ENCODE assay signal across 19 cellular contexts in genomic region chr15:56174649-56175048, GRCh38.
DNase-seq lines count a peak whose midpoint lies in the region; ATAC-seq and TF ChIP-seq lines count a peak whose summit lies in the region.
"Had no signal": no experiment of that assay in that cellular context is flagged by ENCODE, and none has a peak within 500 bp of the region (broad histone marks: within the 10 kb centered on the region; RNA-seq: fewer than 3 reads in every experiment).

No MANE protein-coding gene starts in this region.

- no peak overlapping the region for H3K27ac ChIP-seq in CD8-positive, alpha-beta T cell (ENCODE audit: low read depth, low read length)
- H3K27ac ChIP-seq: A549; BLaER1 treated with 17β-estradiol and CSF1 and Interleukin-3, amounts not matched to agents 10 nM and 100 nM had no signal

- no peak overlapping the region for H3K4me3 ChIP-seq in CD8-positive, alpha-beta T cell (ENCODE audit: low read depth, low read length)
- H3K4me3 ChIP-seq: A549; BLaER1 treated with 17β-estradiol and CSF1 and Interleukin-3, amounts not matched to agents 10 nM and 100 nM had no signal

- no peak for DNase-seq in activated CD4-positive, alpha-beta memory T cell treated with anti-CD3 and anti-CD28 coated beads, Interleukin-2, amount 10 ng/mL, durations not matched to agents 7 days and 5 days
- DNase-seq in activated CD4-positive, alpha-beta memory T cell treated with anti-CD3 and anti-CD28 coated beads for 36 hours, result no peak
- no peak for DNase-seq in CD8-positive, alpha-beta T cell
- DNase-seq in dermis blood vessel endothelial cell (peak; percentile 79), pulmonary artery endothelial cell (ENCODE audit: low read depth, low spot score) (peak; percentile 20), 8988T (no peak), NCI-H1436 treated with DMSO at 0.1 percent for 48 hours (lab: John Stamatoyannopoulos, UW) (no peak)
- DNase-seq in activated T-helper 2 cell treated with anti-CD3 and anti-CD28 coated beads, Interferon-gamma antibody, Interleukin-2, Interleukin-4, amounts not matched to agents 10 μg/mL and 5 μg/mL and 100 μg/mL, durations not matched to agents 14 hours and 24 hours and 36 hours (ENCODE audit: low spot score), result no peak
- DNase-seq: Caco-2, DMS153, H9, KBM-7, NCI-H1417 treated with DMSO at 0.1 percent for 48 hours, NCI-H2029 treated with DMSO at 0.1 percent for 48 hours, NCI-H2171 treated with DMSO at 0.1 percent for 48 hours, NCI-H748 treated with DMSO at 0.1 percent for 48 hours, RPMI8226 had no signal

- no peaks in the 10 kb centered on the region for H3K9me3 ChIP-seq in CD8-positive, alpha-beta T cell (ENCODE audit: low read length)
- H3K9me3 ChIP-seq: A549, Caco-2 had no signal

- POLR2A ChIA-PET in activated CD4-positive, alpha-beta memory T cell treated with anti-CD3 and anti-CD28 coated beads, Interleukin-2, amount 10 ng/mL, durations not matched to agents 7 days and 5 days (lab: Charles Lee), result no interaction called here
- POLR2A ChIA-PET in activated CD4-positive, alpha-beta memory T cell treated with anti-CD3 and anti-CD28 coated beads for 36 hours (lab: Charles Lee), result interaction anchor here (0.6 kb wide), 1 partner anchor 29 kb away, joined by 3 read pairs; no protein-coding TSS in a partner anchor
- POLR2A ChIA-PET in CD8-positive, alpha-beta T cell (lab: Charles Lee), result no interaction called here

- peaks cover 54% of the 10 kb centered on the region for H3K36me3 Mint-ChIP-seq in activated CD4-positive, alpha-beta memory T cell treated with anti-CD3 and anti-CD28 coated beads, Interleukin-2, amount 10 ng/mL, durations not matched to agents 7 days and 5 days (ENCODE audit: low read depth)
- H3K36me3 Mint-ChIP-seq in activated CD4-positive, alpha-beta memory T cell treated with anti-CD3 and anti-CD28 coated beads for 36 hours, result peaks cover 42% of the 10 kb centered on the region
- H3K36me3 Mint-ChIP-seq in CD8-positive, alpha-beta T cell, result peaks cover 55% of the 10 kb centered on the region
- H3K36me3 Mint-ChIP-seq in activated T-helper 2 cell treated with anti-CD3 and anti-CD28 coated beads, Interferon-gamma antibody, Interleukin-2, Interleukin-4, amounts not matched to agents 10 μg/mL and 5 μg/mL and 100 μg/mL, durations not matched to agents 14 hours and 24 hours and 36 hours (ENCODE audit: low read depth), result peaks cover 67% of the 10 kb centered on the region

- no peak for TF ChIP-seq CTCF in CD8-positive, alpha-beta T cell (IDR thresholded peaks at IDR 0.05)

- no peaks in the 10 kb centered on the region for H3K27me3 ChIP-seq in CD8-positive, alpha-beta T cell (ENCODE audit: insufficient read depth, low read length)
- H3K27me3 ChIP-seq: BLaER1 treated with 17β-estradiol and CSF1 and Interleukin-3, amounts not matched to agents 10 nM and 100 nM had no signal

- H3K4me1 Mint-ChIP-seq in activated CD4-positive, alpha-beta memory T cell treated with anti-CD3 and anti-CD28 coated beads, Interleukin-2, amount 10 ng/mL, durations not matched to agents 7 days and 5 days, result peaks cover 28% of the 10 kb centered on the region
- H3K4me1 Mint-ChIP-seq in activated CD4-positive, alpha-beta memory T cell treated with anti-CD3 and anti-CD28 coated beads for 36 hours (ENCODE audit: low read depth), result peaks cover 39% of the 10 kb centered on the region
- peaks cover 49% of the 10 kb centered on the region for H3K4me1 Mint-ChIP-seq in CD8-positive, alpha-beta T cell (ENCODE audit: low read depth)
- peaks cover 41% of the 10 kb centered on the region for H3K4me1 Mint-ChIP-seq in activated T-helper 2 cell treated with anti-CD3 and anti-CD28 coated beads, Interferon-gamma antibody, Interleukin-2, Interleukin-4, amounts not matched to agents 10 μg/mL and 5 μg/mL and 100 μg/mL, durations not matched to agents 14 hours and 24 hours and 36 hours (ENCODE audit: low read depth)
- H3K4me1 Mint-ChIP-seq: H9 had no signal

- no peaks in the 10 kb centered on the region for H3K27me3 Mint-ChIP-seq in activated CD4-positive, alpha-beta memory T cell treated with anti-CD3 and anti-CD28 coated beads, Interleukin-2, amount 10 ng/mL, durations not matched to agents 7 days and 5 days
- no peaks in the 10 kb centered on the region for H3K27me3 Mint-ChIP-seq in activated CD4-positive, alpha-beta memory T cell treated with anti-CD3 and anti-CD28 coated beads for 36 hours
- no peaks in the 10 kb centered on the region for H3K27me3 Mint-ChIP-seq in CD8-positive, alpha-beta T cell (ENCODE audit: low read depth)
- H3K27me3 Mint-ChIP-seq in activated T-helper 2 cell treated with anti-CD3 and anti-CD28 coated beads, Interferon-gamma antibody, Interleukin-2, Interleukin-4, amounts not matched to agents 10 μg/mL and 5 μg/mL and 100 μg/mL, durations not matched to agents 14 hours and 24 hours and 36 hours (ENCODE audit: low read depth), result no peaks in the 10 kb centered on the region

- intact Hi-C loops in activated CD4-positive, alpha-beta memory T cell treated with anti-CD3 and anti-CD28 coated beads for 36 hours (cut with micrococcal nuclease), result no loop called here
- intact Hi-C loops in CD8-positive, alpha-beta T cell (cut with DNase I, micrococcal nuclease), result no loop called here
- intact Hi-C loops in activated T-helper 2 cell treated with anti-CD3 and anti-CD28 coated beads, Interferon-gamma antibody, Interleukin-2, Interleukin-4, amounts not matched to agents 10 μg/mL and 5 μg/mL and 100 μg/mL, durations not matched to agents 14 hours and 24 hours and 36 hours (cut with micrococcal nuclease), result no loop called here

- H3K4me1 ChIP-seq in CD8-positive, alpha-beta T cell (ENCODE audit: insufficient read depth, low read length), result no peaks in the 10 kb centered on the region
- H3K4me1 ChIP-seq: Caco-2 had no signal

- CTCF ChIA-PET in activated CD4-positive, alpha-beta memory T cell treated with anti-CD3 and anti-CD28 coated beads, Interleukin-2, amount 10 ng/mL, durations not matched to agents 7 days and 5 days (lab: Charles Lee), result interaction anchor here (0.9 to 1.2 kb wide), 2 partner anchors 8 to 70 kb away, joined by 3 to 4 read pairs; no protein-coding TSS in a partner anchor
- CTCF ChIA-PET in activated CD4-positive, alpha-beta memory T cell treated with anti-CD3 and anti-CD28 coated beads for 36 hours (lab: Charles Lee), result interaction anchor here (0.8 kb wide), 1 partner anchor 70 kb away, joined by 3 read pairs; no protein-coding TSS in a partner anchor
- CTCF ChIA-PET in CD8-positive, alpha-beta T cell (lab: Charles Lee), result interaction anchor here (0.7 kb wide), 1 partner anchor 71 kb away, joined by 3 read pairs; no protein-coding TSS in a partner anchor

- H3K27ac Mint-ChIP-seq in activated CD4-positive, alpha-beta memory T cell treated with anti-CD3 and anti-CD28 coated beads, Interleukin-2, amount 10 ng/mL, durations not matched to agents 7 days and 5 days, result peak overlapping the region; percentile 17
- no peak overlapping the region for H3K27ac Mint-ChIP-seq in activated CD4-positive, alpha-beta memory T cell treated with anti-CD3 and anti-CD28 coated beads for 36 hours
- no peak overlapping the region for H3K27ac Mint-ChIP-seq in CD8-positive, alpha-beta T cell
- H3K27ac Mint-ChIP-seq in activated T-helper 2 cell treated with anti-CD3 and anti-CD28 coated beads, Interferon-gamma antibody, Interleukin-2, Interleukin-4, amounts not matched to agents 10 μg/mL and 5 μg/mL and 100 μg/mL, durations not matched to agents 14 hours and 24 hours and 36 hours, result no peak overlapping the region

- peaks cover 10% of the 10 kb centered on the region for H3K9me3 Mint-ChIP-seq in activated CD4-positive, alpha-beta memory T cell treated with anti-CD3 and anti-CD28 coated beads, Interleukin-2, amount 10 ng/mL, durations not matched to agents 7 days and 5 days
- peaks cover 9% of the 10 kb centered on the region for H3K9me3 Mint-ChIP-seq in activated CD4-positive, alpha-beta memory T cell treated with anti-CD3 and anti-CD28 coated beads for 36 hours
- no peaks in the 10 kb centered on the region for H3K9me3 Mint-ChIP-seq in CD8-positive, alpha-beta T cell
- H3K9me3 Mint-ChIP-seq in activated T-helper 2 cell treated with anti-CD3 and anti-CD28 coated beads, Interferon-gamma antibody, Interleukin-2, Interleukin-4, amounts not matched to agents 10 μg/mL and 5 μg/mL and 100 μg/mL, durations not matched to agents 14 hours and 24 hours and 36 hours, result peaks cover 19% of the 10 kb centered on the region

- peak; percentile 57 for ATAC-seq in CD8-positive, alpha-beta T cell
- ATAC-seq: A549 had no signal

- H3K4me3 Mint-ChIP-seq in activated CD4-positive, alpha-beta memory T cell treated with anti-CD3 and anti-CD28 coated beads, Interleukin-2, amount 10 ng/mL, durations not matched to agents 7 days and 5 days, result no peak overlapping the region
- no peak overlapping the region for H3K4me3 Mint-ChIP-seq in activated CD4-positive, alpha-beta memory T cell treated with anti-CD3 and anti-CD28 coated beads for 36 hours
- peak overlapping the region; percentile 44 for H3K4me3 Mint-ChIP-seq in CD8-positive, alpha-beta T cell
- no peak overlapping the region for H3K4me3 Mint-ChIP-seq in activated T-helper 2 cell treated with anti-CD3 and anti-CD28 coated beads, Interferon-gamma antibody, Interleukin-2, Interleukin-4, amounts not matched to agents 10 μg/mL and 5 μg/mL and 100 μg/mL, durations not matched to agents 14 hours and 24 hours and 36 hours (ENCODE audit: low read depth)
- H3K4me3 Mint-ChIP-seq: H9 had no signal

- H3K36me3 ChIP-seq in CD8-positive, alpha-beta T cell (ENCODE audit: insufficient read depth, low read length), result no peaks in the 10 kb centered on the region

Comparison
In these comparisons a context has a peak if more than half of its experiments do, and no peak if none do; other contexts are left out.
1. DNase-seq: peak in dermis blood vessel endothelial cell (single experiment) and pulmonary artery endothelial cell (single experiment); none in activated CD4-positive, alpha-beta memory T cell treated with anti-CD3 and anti-CD28 coated beads, Interleukin-2, amount 10 ng/mL, durations not matched to agents 7 days and 5 days (single experiment), activated CD4-positive, alpha-beta memory T cell treated with anti-CD3 and anti-CD28 coated beads for 36 hours (single experiment), CD8-positive, alpha-beta T cell (0 of 7), 8988T (single experiment), activated T-helper 2 cell treated with anti-CD3 and anti-CD28 coated beads, Interferon-gamma antibody, Interleukin-2, Interleukin-4, amounts not matched to agents 10 μg/mL and 5 μg/mL and 100 μg/mL, durations not matched to agents 14 hours and 24 hours and 36 hours (single experiment) and NCI-H1436 treated with DMSO at 0.1 percent for 48 hours (single experiment).